Comparison of ENCODE assay signal across 2 cellular contexts in genomic region chr5:126918624-126918957, GRCh38.
A peak's percentile ranks its signal among the peaks of the same experiment; 100 is the strongest.
TF ChIP-seq lines count a peak whose summit lies in the region.

No MANE protein-coding gene starts in this region.

TF ChIP-seq in SK-N-SH, 30 proteins besides CTCF, POLR2A, EP300 and RAD21:
- TF ChIP-seq TCF12 (IDR thresholded peaks at IDR 0.05) (0 out of 2 replicates have a peak, but pooled peaks have one; percentile 1), EZH2phosphoT487 (IDR thresholded peaks at IDR 0.05; ENCODE audit: borderline replicate concordance, low read depth) (no peak)

TF ChIP-seq in SK-N-SH treated with all-trans-retinoic acid at 6 μM for 48 hours, 23 proteins besides CTCF, POLR2A, EP300 and RAD21:
- TF ChIP-seq BACH2 (CRISPR knock-in tag; IDR thresholded peaks at IDR 0.05; ENCODE audit: borderline replicate concordance) (no peak), ISL1 (CRISPR knock-in tag; IDR thresholded peaks at IDR 0.05) (no peak), ZC3H10 (CRISPR knock-in tag; IDR thresholded peaks at IDR 0.05) (no peak), ZNF70 (CRISPR knock-in tag; IDR thresholded peaks at IDR 0.05) (no peak), ESRRG (CRISPR knock-in tag; IDR thresholded peaks at IDR 0.05) (no peak), RARB (CRISPR knock-in tag; IDR thresholded peaks at IDR 0.05) (no peak)
